In the genomic region with DNA sequence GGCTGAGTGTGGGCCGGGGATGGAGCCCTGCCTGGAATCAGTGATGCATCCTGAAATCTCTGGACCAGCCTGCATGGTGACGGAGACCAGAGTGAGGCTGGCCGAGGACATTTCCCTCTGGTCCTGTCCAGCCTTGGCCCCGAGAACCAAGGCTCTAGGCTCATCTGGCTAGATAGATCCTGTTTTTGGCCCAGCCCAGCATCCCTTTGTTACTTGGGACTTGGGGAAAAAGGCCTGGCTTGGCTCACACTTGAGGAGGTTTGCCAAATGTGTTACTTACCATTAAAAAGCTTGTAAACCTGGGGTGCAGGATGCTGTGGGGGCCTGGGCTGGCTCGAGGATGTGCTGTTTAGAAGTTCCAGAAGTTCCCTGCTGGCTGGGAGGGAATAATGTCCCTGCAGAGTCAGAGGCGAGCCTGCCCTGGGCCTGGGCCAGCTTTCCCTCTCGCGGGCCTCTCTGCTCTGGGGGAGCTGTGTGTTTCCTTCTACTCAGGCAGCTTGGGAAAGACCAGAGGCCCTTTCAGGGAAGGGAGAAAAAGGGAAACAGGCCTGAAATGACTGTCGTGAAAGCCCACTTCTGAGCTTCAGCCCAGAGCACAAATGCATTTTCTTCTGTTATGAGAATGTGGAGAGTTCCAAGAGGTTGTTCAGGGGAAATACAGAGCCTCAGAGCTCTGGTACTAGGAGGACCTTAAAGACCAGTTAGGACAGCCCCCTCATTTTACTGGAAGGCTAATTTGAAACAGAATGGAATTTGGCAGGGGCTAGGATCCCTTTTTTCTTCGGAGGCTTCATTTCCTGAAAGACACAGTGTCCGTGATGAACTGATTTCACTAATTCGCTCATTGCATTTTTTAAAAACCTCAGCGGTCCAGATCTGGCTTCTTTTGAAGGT, we compare ENCODE assay signal across 9 cellular contexts.
A peak's percentile ranks its signal among the peaks of the same experiment; 100 is the strongest.
DNase-seq lines count a peak whose midpoint lies in the region; TF ChIP-seq lines count a peak whose summit lies in the region.
"Had no signal": no experiment of that assay in that cellular context is flagged by ENCODE, and none has a peak within 500 bp of the region (broad histone marks: within the 10 kb centered on the region; RNA-seq: fewer than 3 reads in every experiment).

No MANE protein-coding gene starts in this region.

- DNase-seq in NCI-H1092 treated with DMSO at 0.1 percent for 48 hours (lab: John Stamatoyannopoulos, UW) (peak; percentile 40), NCI-H1092 (lab: John Stamatoyannopoulos, UW) (no peak), SKM-1 treated with dmso at 0.1 percent for 144 hours (lab: John Stamatoyannopoulos, UW; ENCODE audit: unreplicated experiment) (peak; percentile 29), fibroblast of gingiva (ENCODE audit: low read depth) (peak; percentile 95), GM20000 (ENCODE audit: low spot score) (no peak)
- no peak for DNase-seq in activated CD4-positive, alpha-beta T cell treated with anti-CD3 and anti-CD28 coated beads for 1 hour
- DNase-seq in stimulated activated CD4-positive, alpha-beta T cell treated with anti-CD3 and anti-CD28 coated beads, Interleukin-4, amount 100 ng/mL, for 4 hours = no peak

- peaks cover 0 to 6% of the 10 kb centered on the region in 2 donors for H3K36me3 ChIP-seq in muscle layer of duodenum (ENCODE audit: control insufficient read depth in 1 of 2, insufficient read depth in 2 of 2, low read length in 2 of 2)
- H3K36me3 ChIP-seq: BLaER1 treated with 17β-estradiol and CSF1 and Interleukin-3, amounts not matched to agents 10 nM and 100 nM had no signal

- H3K27me3 ChIP-seq in muscle layer of duodenum (ENCODE audit: low read depth, low read length) = no peaks in the 10 kb centered on the region

- peaks cover 67 to 73% of the 10 kb centered on the region in 2 donors for H3K4me1 ChIP-seq in muscle layer of duodenum (ENCODE audit: control insufficient read depth in 1 of 2, insufficient read depth in 2 of 2, low read length in 2 of 2)

- no peak for TF ChIP-seq CTCF in GM20000 (IDR thresholded peaks at IDR 0.05; ENCODE audit: extremely low read depth, missing control alignments)

- H3K4me3 ChIP-seq in muscle layer of duodenum (ENCODE audit: low read depth in 1 of 2, low read length in 2 of 2) = peak overlapping the region; percentile 2 to 31
- H3K4me3 ChIP-seq: BLaER1 treated with 17β-estradiol and CSF1 and Interleukin-3, amounts not matched to agents 10 nM and 100 nM had no signal

- H3K27ac ChIP-seq in muscle layer of duodenum (ENCODE audit: low read length) = peak overlapping the region; percentile 97

- no peaks in the 10 kb centered on the region for H3K9me3 ChIP-seq in muscle layer of duodenum (ENCODE audit: control insufficient read depth in 1 of 2, low read length in 2 of 2)
- H3K9me3 ChIP-seq: BLaER1 treated with 17β-estradiol and CSF1 and Interleukin-3, amounts not matched to agents 10 nM and 100 nM had no signal

Comparison
In these comparisons a context has a peak if more than half of its experiments do, and no peak if none do; other contexts are left out.
1. DNase-seq: peak in NCI-H1092 treated with DMSO at 0.1 percent for 48 hours (single experiment), SKM-1 treated with dmso at 0.1 percent for 144 hours (single experiment) and fibroblast of gingiva (single experiment); none in NCI-H1092 (single experiment), activated CD4-positive, alpha-beta T cell treated with anti-CD3 and anti-CD28 coated beads for 1 hour (single experiment), stimulated activated CD4-positive, alpha-beta T cell treated with anti-CD3 and anti-CD28 coated beads, Interleukin-4, amount 100 ng/mL, for 4 hours (0 of 2) and GM20000 (single experiment).